1 cellular context compared by ENCODE assay signal in the genomic region with DNA sequence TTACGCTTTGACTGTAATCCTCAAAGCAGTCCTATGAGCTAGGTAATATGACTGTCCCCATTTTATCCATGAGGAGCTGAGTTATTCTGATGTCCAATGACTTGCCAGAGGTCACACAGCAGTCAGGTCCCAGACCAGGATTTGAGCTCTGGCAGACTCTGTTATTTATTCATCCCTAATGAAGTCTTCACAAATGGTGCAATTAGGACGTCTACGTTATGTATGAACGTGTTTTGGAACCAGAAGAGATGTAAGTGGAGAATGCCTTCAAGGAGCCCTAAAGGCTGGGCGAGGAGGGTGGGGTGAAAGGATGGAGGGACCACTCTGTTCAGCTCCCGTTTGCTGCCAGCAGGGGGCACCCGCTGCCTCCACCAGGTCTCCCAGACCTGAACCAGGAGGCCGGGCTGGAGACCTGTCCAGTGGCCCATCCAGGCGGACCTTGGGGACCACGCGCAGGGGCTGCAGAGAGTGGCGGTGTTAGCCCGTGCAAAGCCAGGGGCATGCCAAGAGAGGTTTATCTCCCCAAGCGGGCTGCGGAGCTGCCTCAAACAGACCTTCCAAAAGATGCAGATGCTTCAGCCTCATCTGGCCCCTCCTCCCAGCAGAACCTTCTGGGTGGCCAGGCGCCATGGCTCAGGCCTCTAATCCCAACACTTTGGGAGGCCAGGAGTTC.
A peak's percentile ranks its signal among the peaks of the same experiment; 100 is the strongest.
TF ChIP-seq lines count a peak whose summit lies in the region.

No MANE protein-coding gene starts in this region.

TF ChIP-seq in HepG2, 621 proteins besides CTCF, POLR2A, EP300 and RAD21 (continued from another document and continues in another):
- TF ChIP-seq, protein P1, sequence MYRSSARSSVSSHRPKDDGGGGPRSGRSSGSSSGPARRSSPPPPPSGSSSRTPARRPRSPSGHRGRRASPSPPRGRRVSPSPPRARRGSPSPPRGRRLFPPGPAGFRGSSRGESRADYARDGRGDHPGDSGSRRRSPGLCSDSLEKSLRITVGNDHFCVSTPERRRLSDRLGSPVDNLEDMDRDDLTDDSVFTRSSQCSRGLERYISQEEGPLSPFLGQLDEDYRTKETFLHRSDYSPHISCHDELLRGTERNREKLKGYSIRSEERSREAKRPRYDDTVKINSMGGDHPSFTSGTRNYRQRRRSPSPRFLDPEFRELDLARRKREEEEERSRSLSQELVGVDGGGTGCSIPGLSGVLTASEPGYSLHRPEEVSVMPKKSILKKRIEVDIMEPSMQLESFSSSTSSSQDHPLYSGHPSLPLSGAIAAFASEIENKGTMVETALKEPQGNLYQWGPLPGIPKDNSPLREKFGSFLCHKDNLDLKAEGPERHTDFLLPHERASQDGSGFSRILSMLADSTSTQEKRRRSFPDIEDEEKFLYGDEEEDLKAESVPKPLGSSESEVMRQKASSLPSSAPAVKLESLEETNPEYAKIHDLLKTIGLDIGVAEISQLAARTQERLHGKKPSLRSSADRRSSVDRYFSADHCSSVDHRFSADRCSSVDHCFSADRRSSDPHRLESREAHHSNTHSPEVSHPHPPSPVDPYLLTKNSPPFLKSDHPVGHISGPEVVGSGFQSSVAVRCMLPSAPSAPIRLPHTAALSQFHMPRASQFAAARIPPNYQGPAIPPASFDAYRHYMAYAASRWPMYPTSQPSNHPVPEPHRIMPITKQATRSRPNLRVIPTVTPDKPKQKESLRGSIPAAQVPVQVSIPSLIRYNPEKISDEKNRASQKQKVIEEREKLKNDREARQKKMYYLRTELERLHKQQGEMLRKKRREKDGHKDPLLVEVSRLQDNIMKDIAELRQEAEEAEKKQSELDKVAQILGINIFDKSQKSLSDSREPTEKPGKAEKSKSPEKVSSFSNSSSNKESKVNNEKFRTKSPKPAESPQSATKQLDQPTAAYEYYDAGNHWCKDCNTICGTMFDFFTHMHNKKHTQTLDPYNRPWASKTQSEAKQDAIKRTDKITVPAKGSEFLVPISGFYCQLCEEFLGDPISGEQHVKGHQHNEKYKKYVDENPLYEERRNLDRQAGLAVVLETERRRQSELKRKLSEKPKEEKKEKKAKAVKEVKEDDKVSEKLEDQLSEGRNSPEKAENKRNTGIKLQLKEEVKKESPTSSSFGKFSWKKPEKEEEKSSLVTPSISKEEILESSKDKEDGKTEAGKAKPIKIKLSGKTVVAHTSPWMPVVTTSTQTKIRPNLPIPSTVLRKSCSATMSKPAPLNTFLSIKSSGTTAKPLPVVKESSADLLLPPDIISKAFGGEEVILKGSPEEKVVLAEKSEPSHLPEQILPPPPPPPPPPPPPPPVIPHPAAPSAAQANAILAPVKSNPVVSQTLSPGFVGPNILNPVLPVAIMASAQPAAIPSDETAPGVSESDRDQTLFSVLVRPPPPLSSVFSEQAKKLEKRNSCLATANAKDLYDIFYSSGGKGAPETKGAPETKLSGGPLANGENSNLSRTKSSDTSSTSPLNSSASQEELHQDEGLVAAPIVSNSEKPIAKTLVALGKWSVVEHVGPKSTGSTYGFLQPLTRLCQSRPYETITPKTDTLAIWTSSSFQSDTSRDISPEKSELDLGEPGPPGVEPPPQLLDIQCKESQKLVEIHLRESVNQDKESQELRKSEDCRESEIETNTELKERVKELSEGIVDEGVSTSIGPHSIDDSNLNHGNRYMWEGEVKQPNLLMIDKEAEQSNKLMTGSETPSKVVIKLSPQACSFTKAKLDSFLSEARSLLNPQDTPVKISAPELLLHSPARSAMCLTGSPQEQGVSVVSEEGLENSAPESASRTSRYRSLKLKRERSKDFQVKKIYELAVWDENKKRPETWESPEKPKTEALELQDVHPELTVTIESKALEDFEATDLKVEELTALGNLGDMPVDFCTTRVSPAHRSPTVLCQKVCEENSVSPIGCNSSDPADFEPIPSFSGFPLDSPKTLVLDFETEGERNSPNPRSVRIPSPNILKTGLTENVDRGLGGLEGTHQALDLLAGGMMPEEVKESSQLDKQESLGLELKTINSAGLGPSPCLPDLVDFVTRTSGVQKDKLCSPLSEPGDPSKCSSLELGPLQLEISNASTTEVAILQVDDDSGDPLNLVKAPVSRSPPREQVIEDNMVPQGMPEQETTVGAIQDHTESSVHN (CRISPR knock-in tag; IDR thresholded peaks at IDR 0.05): no peak
- TF ChIP-seq DR1 (CRISPR knock-in tag; IDR thresholded peaks at IDR 0.05): no peak
- TF ChIP-seq ZNF775 (CRISPR knock-in tag; IDR thresholded peaks at IDR 0.05; ENCODE audit: borderline replicate concordance): no peak
- TF ChIP-seq NFIC (IDR thresholded peaks at IDR 0.05; ENCODE audit: low read length): no peak
- no peak for TF ChIP-seq PHF20 (CRISPR knock-in tag; IDR thresholded peaks at IDR 0.05)
- TF ChIP-seq, protein P2, sequence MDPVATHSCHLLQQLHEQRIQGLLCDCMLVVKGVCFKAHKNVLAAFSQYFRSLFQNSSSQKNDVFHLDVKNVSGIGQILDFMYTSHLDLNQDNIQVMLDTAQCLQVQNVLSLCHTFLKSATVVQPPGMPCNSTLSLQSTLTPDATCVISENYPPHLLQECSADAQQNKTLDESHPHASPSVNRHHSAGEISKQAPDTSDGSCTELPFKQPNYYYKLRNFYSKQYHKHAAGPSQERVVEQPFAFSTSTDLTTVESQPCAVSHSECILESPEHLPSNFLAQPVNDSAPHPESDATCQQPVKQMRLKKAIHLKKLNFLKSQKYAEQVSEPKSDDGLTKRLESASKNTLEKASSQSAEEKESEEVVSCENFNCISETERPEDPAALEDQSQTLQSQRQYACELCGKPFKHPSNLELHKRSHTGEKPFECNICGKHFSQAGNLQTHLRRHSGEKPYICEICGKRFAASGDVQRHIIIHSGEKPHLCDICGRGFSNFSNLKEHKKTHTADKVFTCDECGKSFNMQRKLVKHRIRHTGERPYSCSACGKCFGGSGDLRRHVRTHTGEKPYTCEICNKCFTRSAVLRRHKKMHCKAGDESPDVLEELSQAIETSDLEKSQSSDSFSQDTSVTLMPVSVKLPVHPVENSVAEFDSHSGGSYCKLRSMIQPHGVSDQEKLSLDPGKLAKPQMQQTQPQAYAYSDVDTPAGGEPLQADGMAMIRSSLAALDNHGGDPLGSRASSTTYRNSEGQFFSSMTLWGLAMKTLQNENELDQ (CRISPR knock-in tag; IDR thresholded peaks at IDR 0.05; ENCODE audit: borderline replicate concordance): no peak
- TF ChIP-seq ZNF749 (CRISPR knock-in tag; IDR thresholded peaks at IDR 0.05; ENCODE audit: borderline replicate concordance): no peak
- TF ChIP-seq AKAP8 (CRISPR knock-in tag; IDR thresholded peaks at IDR 0.05): no peak
- TF ChIP-seq, protein P3, sequence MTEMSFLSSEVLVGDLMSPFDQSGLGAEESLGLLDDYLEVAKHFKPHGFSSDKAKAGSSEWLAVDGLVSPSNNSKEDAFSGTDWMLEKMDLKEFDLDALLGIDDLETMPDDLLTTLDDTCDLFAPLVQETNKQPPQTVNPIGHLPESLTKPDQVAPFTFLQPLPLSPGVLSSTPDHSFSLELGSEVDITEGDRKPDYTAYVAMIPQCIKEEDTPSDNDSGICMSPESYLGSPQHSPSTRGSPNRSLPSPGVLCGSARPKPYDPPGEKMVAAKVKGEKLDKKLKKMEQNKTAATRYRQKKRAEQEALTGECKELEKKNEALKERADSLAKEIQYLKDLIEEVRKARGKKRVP (CRISPR knock-in tag; IDR thresholded peaks at IDR 0.05): no peak
- no peak for TF ChIP-seq ARID2 (CRISPR knock-in tag; IDR thresholded peaks at IDR 0.05; ENCODE audit: borderline replicate concordance)
- TF ChIP-seq ZNF207 (IDR thresholded peaks at IDR 0.05; ENCODE audit: borderline replicate concordance): no peak
- TF ChIP-seq ZNF329 (CRISPR knock-in tag; IDR thresholded peaks at IDR 0.05; ENCODE audit: low read depth): no peak
- no peak for TF ChIP-seq CBX2 (IDR thresholded peaks at IDR 0.05; ENCODE audit: low read depth, low read length)
- TF ChIP-seq CBX2 (CRISPR knock-in tag; IDR thresholded peaks at IDR 0.05; ENCODE audit: low read depth): no peak
- 0 out of 2 replicates have a peak, but pooled peaks have one; percentile 40 for TF ChIP-seq EEA1 (CRISPR knock-in tag; IDR thresholded peaks at IDR 0.05; ENCODE audit: borderline replicate concordance)
- TF ChIP-seq, protein P4, sequence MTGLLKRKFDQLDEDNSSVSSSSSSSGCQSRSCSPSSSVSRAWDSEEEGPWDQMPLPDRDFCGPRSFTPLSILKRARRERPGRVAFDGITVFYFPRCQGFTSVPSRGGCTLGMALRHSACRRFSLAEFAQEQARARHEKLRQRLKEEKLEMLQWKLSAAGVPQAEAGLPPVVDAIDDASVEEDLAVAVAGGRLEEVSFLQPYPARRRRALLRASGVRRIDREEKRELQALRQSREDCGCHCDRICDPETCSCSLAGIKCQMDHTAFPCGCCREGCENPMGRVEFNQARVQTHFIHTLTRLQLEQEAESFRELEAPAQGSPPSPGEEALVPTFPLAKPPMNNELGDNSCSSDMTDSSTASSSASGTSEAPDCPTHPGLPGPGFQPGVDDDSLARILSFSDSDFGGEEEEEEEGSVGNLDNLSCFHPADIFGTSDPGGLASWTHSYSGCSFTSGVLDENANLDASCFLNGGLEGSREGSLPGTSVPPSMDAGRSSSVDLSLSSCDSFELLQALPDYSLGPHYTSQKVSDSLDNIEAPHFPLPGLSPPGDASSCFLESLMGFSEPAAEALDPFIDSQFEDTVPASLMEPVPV (CRISPR knock-in tag; IDR thresholded peaks at IDR 0.05): no peak
- TF ChIP-seq SMAD3 (CRISPR knock-in tag; IDR thresholded peaks at IDR 0.05): no peak
- TF ChIP-seq, protein P5, sequence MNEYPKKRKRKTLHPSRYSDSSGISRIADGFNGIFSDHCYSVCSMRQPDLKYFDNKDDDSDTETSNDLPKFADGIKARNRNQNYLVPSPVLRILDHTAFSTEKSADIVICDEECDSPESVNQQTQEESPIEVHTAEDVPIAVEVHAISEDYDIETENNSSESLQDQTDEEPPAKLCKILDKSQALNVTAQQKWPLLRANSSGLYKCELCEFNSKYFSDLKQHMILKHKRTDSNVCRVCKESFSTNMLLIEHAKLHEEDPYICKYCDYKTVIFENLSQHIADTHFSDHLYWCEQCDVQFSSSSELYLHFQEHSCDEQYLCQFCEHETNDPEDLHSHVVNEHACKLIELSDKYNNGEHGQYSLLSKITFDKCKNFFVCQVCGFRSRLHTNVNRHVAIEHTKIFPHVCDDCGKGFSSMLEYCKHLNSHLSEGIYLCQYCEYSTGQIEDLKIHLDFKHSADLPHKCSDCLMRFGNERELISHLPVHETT (CRISPR knock-in tag; conservative IDR thresholded peaks at IDR 0.05): no peak
- TF ChIP-seq STAT5B (CRISPR knock-in tag; IDR thresholded peaks at IDR 0.05): no peak
- TF ChIP-seq, protein P6, sequence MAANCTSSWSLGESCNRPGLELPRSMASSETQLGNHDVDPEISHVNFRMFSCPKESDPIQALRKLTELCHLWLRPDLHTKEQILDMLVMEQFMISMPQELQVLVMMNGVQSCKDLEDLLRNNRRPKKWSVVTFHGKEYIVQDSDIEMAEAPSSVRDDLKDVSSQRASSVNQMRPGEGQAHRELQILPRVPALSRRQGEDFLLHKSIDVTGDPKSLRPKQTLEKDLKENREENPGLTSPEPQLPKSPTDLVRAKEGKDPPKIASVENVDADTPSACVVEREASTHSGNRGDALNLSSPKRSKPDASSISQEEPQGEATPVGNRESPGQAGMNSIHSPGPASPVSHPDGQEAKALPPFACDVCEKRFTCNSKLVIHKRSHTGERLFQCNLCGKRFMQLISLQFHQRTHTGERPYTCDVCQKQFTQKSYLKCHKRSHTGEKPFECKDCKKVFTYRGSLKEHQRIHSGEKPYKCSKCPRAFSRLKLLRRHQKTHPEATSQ (CRISPR knock-in tag; IDR thresholded peaks at IDR 0.05; ENCODE audit: borderline replicate concordance): no peak
- TF ChIP-seq, protein P7, sequence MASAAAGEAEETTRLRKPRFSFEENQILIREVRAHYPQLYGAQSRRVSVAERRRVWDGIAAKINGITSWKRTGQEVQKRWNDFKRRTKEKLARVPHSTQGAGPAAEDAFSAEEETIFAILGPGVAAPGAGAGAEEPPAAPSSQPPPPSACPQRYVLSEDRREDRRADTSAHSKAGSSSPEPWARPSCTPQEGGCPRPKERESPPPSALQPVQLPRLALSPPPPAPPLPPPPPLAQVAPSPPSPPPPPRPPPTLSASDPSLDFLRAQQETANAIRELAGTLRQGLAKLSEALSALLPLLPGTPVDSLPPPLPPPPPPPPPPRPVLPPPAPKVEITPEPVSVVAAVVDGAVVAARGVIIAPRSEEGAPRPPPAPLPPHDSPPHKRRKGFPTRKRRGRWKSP (CRISPR knock-in tag; IDR thresholded peaks at IDR 0.05): no peak
- TF ChIP-seq, protein P8, sequence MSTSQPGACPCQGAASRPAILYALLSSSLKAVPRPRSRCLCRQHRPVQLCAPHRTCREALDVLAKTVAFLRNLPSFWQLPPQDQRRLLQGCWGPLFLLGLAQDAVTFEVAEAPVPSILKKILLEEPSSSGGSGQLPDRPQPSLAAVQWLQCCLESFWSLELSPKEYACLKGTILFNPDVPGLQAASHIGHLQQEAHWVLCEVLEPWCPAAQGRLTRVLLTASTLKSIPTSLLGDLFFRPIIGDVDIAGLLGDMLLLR (CRISPR knock-in tag; IDR thresholded peaks at IDR 0.05): no peak
- TF ChIP-seq, protein P9, sequence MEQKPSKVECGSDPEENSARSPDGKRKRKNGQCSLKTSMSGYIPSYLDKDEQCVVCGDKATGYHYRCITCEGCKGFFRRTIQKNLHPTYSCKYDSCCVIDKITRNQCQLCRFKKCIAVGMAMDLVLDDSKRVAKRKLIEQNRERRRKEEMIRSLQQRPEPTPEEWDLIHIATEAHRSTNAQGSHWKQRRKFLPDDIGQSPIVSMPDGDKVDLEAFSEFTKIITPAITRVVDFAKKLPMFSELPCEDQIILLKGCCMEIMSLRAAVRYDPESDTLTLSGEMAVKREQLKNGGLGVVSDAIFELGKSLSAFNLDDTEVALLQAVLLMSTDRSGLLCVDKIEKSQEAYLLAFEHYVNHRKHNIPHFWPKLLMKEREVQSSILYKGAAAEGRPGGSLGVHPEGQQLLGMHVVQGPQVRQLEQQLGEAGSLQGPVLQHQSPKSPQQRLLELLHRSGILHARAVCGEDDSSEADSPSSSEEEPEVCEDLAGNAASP (CRISPR knock-in tag; IDR thresholded peaks at IDR 0.05; ENCODE audit: borderline replicate concordance): peak; percentile 26; the same call in 1 of the 2 replicates
- TF ChIP-seq TOE1 (CRISPR knock-in tag; IDR thresholded peaks at IDR 0.05): no peak
- TF ChIP-seq ZNF232 (CRISPR knock-in tag; IDR thresholded peaks at IDR 0.05; ENCODE audit: borderline replicate concordance): no peak
- no peak for TF ChIP-seq TMF1 (CRISPR knock-in tag; IDR thresholded peaks at IDR 0.05; ENCODE audit: low read depth)
- TF ChIP-seq KLF15 (CRISPR knock-in tag; IDR thresholded peaks at IDR 0.05; ENCODE audit: borderline replicate concordance): no peak
- TF ChIP-seq, protein P10, sequence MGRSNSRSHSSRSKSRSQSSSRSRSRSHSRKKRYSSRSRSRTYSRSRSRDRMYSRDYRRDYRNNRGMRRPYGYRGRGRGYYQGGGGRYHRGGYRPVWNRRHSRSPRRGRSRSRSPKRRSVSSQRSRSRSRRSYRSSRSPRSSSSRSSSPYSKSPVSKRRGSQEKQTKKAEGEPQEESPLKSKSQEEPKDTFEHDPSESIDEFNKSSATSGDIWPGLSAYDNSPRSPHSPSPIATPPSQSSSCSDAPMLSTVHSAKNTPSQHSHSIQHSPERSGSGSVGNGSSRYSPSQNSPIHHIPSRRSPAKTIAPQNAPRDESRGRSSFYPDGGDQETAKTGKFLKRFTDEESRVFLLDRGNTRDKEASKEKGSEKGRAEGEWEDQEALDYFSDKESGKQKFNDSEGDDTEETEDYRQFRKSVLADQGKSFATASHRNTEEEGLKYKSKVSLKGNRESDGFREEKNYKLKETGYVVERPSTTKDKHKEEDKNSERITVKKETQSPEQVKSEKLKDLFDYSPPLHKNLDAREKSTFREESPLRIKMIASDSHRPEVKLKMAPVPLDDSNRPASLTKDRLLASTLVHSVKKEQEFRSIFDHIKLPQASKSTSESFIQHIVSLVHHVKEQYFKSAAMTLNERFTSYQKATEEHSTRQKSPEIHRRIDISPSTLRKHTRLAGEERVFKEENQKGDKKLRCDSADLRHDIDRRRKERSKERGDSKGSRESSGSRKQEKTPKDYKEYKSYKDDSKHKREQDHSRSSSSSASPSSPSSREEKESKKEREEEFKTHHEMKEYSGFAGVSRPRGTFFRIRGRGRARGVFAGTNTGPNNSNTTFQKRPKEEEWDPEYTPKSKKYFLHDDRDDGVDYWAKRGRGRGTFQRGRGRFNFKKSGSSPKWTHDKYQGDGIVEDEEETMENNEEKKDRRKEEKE (IDR thresholded peaks at IDR 0.05): no peak
- TF ChIP-seq ZNF788 (CRISPR knock-in tag; IDR thresholded peaks at IDR 0.05; ENCODE audit: borderline replicate concordance): no peak; the same call in 1 of the 2 replicates
- TF ChIP-seq ZNF713 (CRISPR knock-in tag; IDR thresholded peaks at IDR 0.05): no peak
- TF ChIP-seq ZSCAN12 (CRISPR knock-in tag; IDR thresholded peaks at IDR 0.05): no peak
